In genomic region chr6:4553387-4553786, GRCh38 we compare ENCODE assay signal across 24 cellular contexts.
DNase-seq lines count a peak whose midpoint lies in the region; ATAC-seq and TF ChIP-seq lines count a peak whose summit lies in the region.
"Had no signal": no experiment of that assay in that cellular context is flagged by ENCODE, and none has a peak within 500 bp of the region (broad histone marks: within the 10 kb centered on the region; RNA-seq: fewer than 3 reads in every experiment).

No MANE protein-coding gene starts in this region.

- H3K4me1 Mint-ChIP-seq in activated CD4-positive, alpha-beta T cell treated with anti-CD3 and anti-CD28 coated beads, Interleukin-2, amount 10 ng/mL, durations not matched to agents 7 days and 5 days, result no peaks in the 10 kb centered on the region
- H3K4me1 Mint-ChIP-seq in stimulated activated memory B cell treated with anti-CD40 and anti-IgM and Interleukin-4, amounts not matched to agents 10 μg/mL and 1 μg/mL and 100 μg/mL, for 72 hours, result peaks cover 10% of the 10 kb centered on the region
- no peaks in the 10 kb centered on the region for H3K4me1 Mint-ChIP-seq in T-cell

- no peak overlapping the region for H3K4me3 Mint-ChIP-seq in activated CD4-positive, alpha-beta T cell treated with anti-CD3 and anti-CD28 coated beads, Interleukin-2, amount 10 ng/mL, durations not matched to agents 7 days and 5 days
- no peak overlapping the region for H3K4me3 Mint-ChIP-seq in stimulated activated memory B cell treated with anti-CD40 and anti-IgM and Interleukin-4, amounts not matched to agents 10 μg/mL and 1 μg/mL and 100 μg/mL, for 72 hours
- no peak overlapping the region for H3K4me3 Mint-ChIP-seq in T-cell
- H3K4me3 Mint-ChIP-seq: CD8-positive, alpha-beta T cell; H9 had no signal

- peaks cover 2% of the 10 kb centered on the region for H3K9me3 Mint-ChIP-seq in activated CD4-positive, alpha-beta T cell treated with anti-CD3 and anti-CD28 coated beads, Interleukin-2, amount 10 ng/mL, durations not matched to agents 7 days and 5 days
- peaks cover 6% of the 10 kb centered on the region for H3K9me3 Mint-ChIP-seq in stimulated activated memory B cell treated with anti-CD40 and anti-IgM and Interleukin-4, amounts not matched to agents 10 μg/mL and 1 μg/mL and 100 μg/mL, for 72 hours
- H3K9me3 Mint-ChIP-seq in T-cell, result peaks cover 0 to 6% (median 3%) of the 10 kb centered on the region in 3 donors
- H3K9me3 Mint-ChIP-seq: CD8-positive, alpha-beta T cell had no signal

- H3K36me3 Mint-ChIP-seq in activated CD4-positive, alpha-beta T cell treated with anti-CD3 and anti-CD28 coated beads, Interleukin-2, amount 10 ng/mL, durations not matched to agents 7 days and 5 days (ENCODE audit: low read depth), result no peaks in the 10 kb centered on the region
- H3K36me3 Mint-ChIP-seq in stimulated activated memory B cell treated with anti-CD40 and anti-IgM and Interleukin-4, amounts not matched to agents 10 μg/mL and 1 μg/mL and 100 μg/mL, for 72 hours, result no peaks in the 10 kb centered on the region
- no peaks in the 10 kb centered on the region for H3K36me3 Mint-ChIP-seq in T-cell
- H3K36me3 Mint-ChIP-seq: CD8-positive, alpha-beta T cell had no signal

- CTCF ChIA-PET in activated CD4-positive, alpha-beta T cell treated with anti-CD3 and anti-CD28 coated beads, Interleukin-2, amount 10 ng/mL, durations not matched to agents 7 days and 5 days (lab: Charles Lee), result no interaction called here
- CTCF ChIA-PET in T-cell (lab: Charles Lee), result no interaction called here

- no peak overlapping the region for H3K4me3 ChIP-seq in cardiac fibroblast (replicated peaks in 1 of 2; ENCODE audit: low read depth in 2 of 2, low read length in 2 of 2)
- H3K4me3 ChIP-seq: GM23248, SJSA1 had no signal

- POLR2A ChIA-PET in activated CD4-positive, alpha-beta T cell treated with anti-CD3 and anti-CD28 coated beads, Interleukin-2, amount 10 ng/mL, durations not matched to agents 7 days and 5 days (lab: Charles Lee), result no interaction called here
- POLR2A ChIA-PET in T-cell (lab: Charles Lee), result no interaction called here

- peak; percentile 4 for DNase-seq in activated CD4-positive, alpha-beta T cell treated with anti-CD3 and anti-CD28 coated beads for 48 hours
- DNase-seq in activated CD4-positive, alpha-beta T cell treated with anti-CD3 and anti-CD28 coated beads, Interleukin-2, amount 10 ng/mL, durations not matched to agents 7 days and 5 days, result no peak
- DNase-seq in stimulated activated CD4-positive, alpha-beta T cell treated with anti-CD3 and anti-CD28 coated beads, Interleukin-12 subunit alpha, Interleukin-12 subunit beta, amount 100 ng/mL, for 48 hours (ENCODE audit: low read depth in 2 of 3, low spot score in 1 of 3), result peak in 2 of 3 donors; percentile 0 to 3
- DNase-seq in stimulated activated CD4-positive, alpha-beta T cell treated with anti-CD3 and anti-CD28 coated beads, Interleukin-12 subunit alpha, Interleukin-12 subunit beta, amount 100 ng/mL, for 4 hours, result no peak
- peak; percentile 69 to 74 for DNase-seq in cardiac fibroblast (ENCODE audit: low read depth in 2 of 2)
- no peak for DNase-seq in T-cell
- DNase-seq in kidney tubule cell (ENCODE audit: low spot score), result no peak
- DNase-seq: 8988T; AML-193; C1 segment of cervical spinal cord; CD8-positive, alpha-beta T cell; DND-41; GM23248; H9; KBM-7; MM.1S; NCI-H1048; NCI-H1417 treated with DMSO at 0.1 percent for 48 hours; NCI-H187; NCI-H446; NCI-H526 had no signal

- H3K27me3 Mint-ChIP-seq in activated CD4-positive, alpha-beta T cell treated with anti-CD3 and anti-CD28 coated beads, Interleukin-2, amount 10 ng/mL, durations not matched to agents 7 days and 5 days, result peaks cover 3% of the 10 kb centered on the region
- peaks cover 48% of the 10 kb centered on the region for H3K27me3 Mint-ChIP-seq in stimulated activated memory B cell treated with anti-CD40 and anti-IgM and Interleukin-4, amounts not matched to agents 10 μg/mL and 1 μg/mL and 100 μg/mL, for 72 hours
- H3K27me3 Mint-ChIP-seq in T-cell, result peaks cover 17 to 25% of the 10 kb centered on the region in 2 donors

- no peak for TF ChIP-seq CTCF in cardiac fibroblast (IDR thresholded peaks at IDR 0.05; ENCODE audit: low read depth, low read length)

- no peak overlapping the region for H3K27ac Mint-ChIP-seq in activated CD4-positive, alpha-beta T cell treated with anti-CD3 and anti-CD28 coated beads, Interleukin-2, amount 10 ng/mL, durations not matched to agents 7 days and 5 days
- no peak overlapping the region for H3K27ac Mint-ChIP-seq in stimulated activated memory B cell treated with anti-CD40 and anti-IgM and Interleukin-4, amounts not matched to agents 10 μg/mL and 1 μg/mL and 100 μg/mL, for 72 hours
- no peak overlapping the region for H3K27ac Mint-ChIP-seq in T-cell
- H3K27ac Mint-ChIP-seq: CD8-positive, alpha-beta T cell had no signal

- peak; percentile 31 for ATAC-seq in stimulated activated memory B cell treated with anti-CD40 and anti-IgM and Interleukin-4, amounts not matched to agents 10 μg/mL and 1 μg/mL and 100 μg/mL, for 72 hours
- ATAC-seq in T-cell (replicated peaks in 1 of 4), result no peak
- ATAC-seq: CD8-positive, alpha-beta T cell; Right ventricle myocardium inferior had no signal

Comparison
In these comparisons a context has a peak if more than half of its experiments do, and no peak if none do; other contexts are left out.
1. DNase-seq: peak in activated CD4-positive, alpha-beta T cell treated with anti-CD3 and anti-CD28 coated beads for 48 hours (single experiment), stimulated activated CD4-positive, alpha-beta T cell treated with anti-CD3 and anti-CD28 coated beads, Interleukin-12 subunit alpha, Interleukin-12 subunit beta, amount 100 ng/mL, for 48 hours (2 of 3) and cardiac fibroblast (2 of 2); none in activated CD4-positive, alpha-beta T cell treated with anti-CD3 and anti-CD28 coated beads, Interleukin-2, amount 10 ng/mL, durations not matched to agents 7 days and 5 days (single experiment), stimulated activated CD4-positive, alpha-beta T cell treated with anti-CD3 and anti-CD28 coated beads, Interleukin-12 subunit alpha, Interleukin-12 subunit beta, amount 100 ng/mL, for 4 hours (single experiment), T-cell (0 of 34) and kidney tubule cell (single experiment).